20 cellular contexts compared by ENCODE assay signal in the genomic region with DNA sequence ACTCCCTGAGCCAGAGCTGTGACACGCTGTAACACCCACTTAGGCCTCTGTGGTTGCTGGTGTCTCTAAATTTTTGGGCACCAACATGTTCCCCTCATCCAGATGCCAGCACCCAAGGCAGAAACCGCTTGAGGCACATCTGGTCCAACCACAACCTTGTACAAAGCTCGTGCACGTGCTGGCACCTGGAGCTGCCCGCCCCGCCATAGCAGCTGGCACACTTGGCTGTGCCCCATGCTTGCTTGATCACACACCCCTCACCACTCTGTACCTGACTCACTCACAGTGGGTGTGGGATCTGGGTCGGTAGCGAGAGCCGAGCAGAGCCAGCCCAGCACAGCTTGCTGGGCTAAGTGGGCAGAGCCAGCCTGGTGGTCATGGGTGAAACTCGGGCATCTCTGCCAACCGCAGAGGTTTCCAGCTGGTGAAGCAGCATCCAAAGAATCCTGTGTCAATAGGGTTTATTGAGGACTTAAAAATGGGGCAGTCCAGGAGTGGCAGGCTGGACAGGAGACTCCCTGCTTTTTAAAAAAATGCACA.
"Had no signal": no experiment of that assay in that cellular context is flagged by ENCODE, and none has a peak within 500 bp of the region (broad histone marks: within the 10 kb centered on the region; RNA-seq: fewer than 3 reads in every experiment).

No MANE protein-coding gene starts in this region.

- H3K36me3 ChIP-seq: MG63, SJCRH30 had no signal

- H3K36me3 Mint-ChIP-seq: IgD-negative memory B cell had no signal

- H3K27ac ChIP-seq: HL-60, SJCRH30 had no signal

- H3K4me1 Mint-ChIP-seq: IgD-negative memory B cell had no signal

- H3K4me1 ChIP-seq: SJCRH30 had no signal

- H3K27me3 ChIP-seq: MG63, SJCRH30 had no signal

- H3K27me3 Mint-ChIP-seq: IgD-negative memory B cell had no signal

- H3K9me3 ChIP-seq: MG63, SJCRH30 had no signal

- DNase-seq: MG63; NCI-H1092 treated with DMSO at 0.1 percent for 48 hours; NCI-H1436; NCI-H187; NCI-H2029; NCI-H2081 treated with DMSO at 0.1 percent for 48 hours; NCI-H2171; NCI-H226; NCI-H446; NCI-H510A; NCI-H524 treated with DMSO at 0.1 percent for 48 hours; NCI-H69; NCI-H774; NK-92 treated with Interleukin-12 subunit alpha and Interleukin-12 subunit beta, amount 100 ng/mL, for 24 hours; PC-3; SHP77 treated with DMSO at 0.1 percent for 48 hours; SJCRH30 had no signal

- H3K4me3 Mint-ChIP-seq: IgD-negative memory B cell had no signal

- H3K27ac Mint-ChIP-seq: IgD-negative memory B cell had no signal

- H3K4me3 ChIP-seq: K562, MG63, SJCRH30 had no signal
